ENCODE assay signal across 1 cellular context in genomic region chr17:58224315-58224714, GRCh38.
TF ChIP-seq lines count a peak whose summit lies in the region.

No MANE protein-coding gene starts in this region.

TF ChIP-seq in IMR-90, 13 proteins besides CTCF, POLR2A, EP300 and RAD21:
- TF ChIP-seq FOS (IDR thresholded peaks at IDR 0.05; ENCODE audit: low read depth, low read length) (peak; percentile 47; the same call in 1 of the 2 replicates), MAZ (IDR thresholded peaks at IDR 0.05; ENCODE audit: borderline replicate concordance, low read depth, low read length) (no peak)
